ENCODE assay signal across 11 cellular contexts in the genomic region with DNA sequence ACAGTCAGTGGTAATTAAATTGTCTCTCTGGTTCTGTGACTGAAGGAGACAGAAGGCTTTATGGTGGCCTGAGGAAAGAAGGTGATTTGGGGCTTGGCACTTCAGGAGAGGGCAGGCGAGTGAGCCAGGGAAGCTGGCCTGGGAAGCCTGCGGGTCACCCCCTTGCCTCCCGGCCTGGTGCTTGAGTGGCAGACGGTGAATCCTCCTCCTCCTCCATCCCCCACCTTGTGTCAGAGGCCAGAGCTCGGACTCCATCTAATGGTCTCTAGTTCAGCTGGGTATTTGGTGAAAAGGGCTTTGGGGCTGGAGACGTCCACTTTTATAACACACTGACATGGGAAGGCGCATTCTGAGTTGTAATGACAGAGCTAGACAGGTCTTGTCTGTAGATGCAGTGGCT. TPM values are rescaled to one million over a fixed set of nuclear protein-coding genes. Genes with fewer than 3 reads are reported as not detected.
DNase-seq lines count a peak whose midpoint lies in the region; ATAC-seq and TF ChIP-seq lines count a peak whose summit lies in the region.
"Had no signal": no experiment of that assay in that cellular context is flagged by ENCODE, and none has a peak within 500 bp of the region (broad histone marks: within the 10 kb centered on the region; RNA-seq: fewer than 3 reads in every experiment).

No MANE protein-coding gene starts in this region.

- H3K27ac ChIP-seq in GM23338 (ENCODE audit: low read depth), result no peak overlapping the region
- H3K27ac ChIP-seq in SJCRH30, result no peak overlapping the region
- H3K27ac ChIP-seq: foreskin keratinocyte had no signal

- no peaks in the 10 kb centered on the region for H3K27me3 Mint-ChIP-seq in GM23338 (ENCODE audit: insufficient read depth, low read depth, poor library complexity)
- no peaks in the 10 kb centered on the region for H3K27me3 Mint-ChIP-seq in T-helper 17 cell
- H3K27me3 Mint-ChIP-seq in glutamatergic neuron (ENCODE audit: unreplicated experiment), result peaks cover 4% of the 10 kb centered on the region
- H3K27me3 Mint-ChIP-seq in stimulated activated naive B cell treated with anti-CD40 and anti-IgM and Interleukin-4, amounts not matched to agents 10 μg/mL and 1 μg/mL and 100 μg/mL, for 72 hours, result no peaks in the 10 kb centered on the region

- no peaks in the 10 kb centered on the region for H3K9me3 Mint-ChIP-seq in GM23338
- no peaks in the 10 kb centered on the region for H3K9me3 Mint-ChIP-seq in glutamatergic neuron (ENCODE audit: unreplicated experiment)
- H3K9me3 Mint-ChIP-seq in stimulated activated naive B cell treated with anti-CD40 and anti-IgM and Interleukin-4, amounts not matched to agents 10 μg/mL and 1 μg/mL and 100 μg/mL, for 72 hours, result no peaks in the 10 kb centered on the region

- no peaks in the 10 kb centered on the region for H4K20me1 ChIP-seq in GM23338 (replicated peaks; ENCODE audit: insufficient read depth)

- intact Hi-C loops in head of caudate nucleus (cut with DNase I), result no loop called here

- H3K9me3 ChIP-seq in T-helper 17 cell (ENCODE audit: control insufficient read depth, low read length, poor library complexity, severe bottlenecking) (no peaks in the 10 kb centered on the region), SJCRH30 (replicated peaks) (no peaks in the 10 kb centered on the region)
- H3K9me3 ChIP-seq: prostate gland, upper lobe of left lung had no signal

- H3K27me3 ChIP-seq in GM23338 (ENCODE audit: insufficient read depth) (no peaks in the 10 kb centered on the region), SJCRH30 (no peaks in the 10 kb centered on the region)
- H3K27me3 ChIP-seq: foreskin keratinocyte had no signal

- no peaks in the 10 kb centered on the region for H3K36me3 Mint-ChIP-seq in GM23338 (ENCODE audit: low read depth)
- no peaks in the 10 kb centered on the region for H3K36me3 Mint-ChIP-seq in T-helper 17 cell (ENCODE audit: low read depth)
- H3K36me3 Mint-ChIP-seq in glutamatergic neuron (ENCODE audit: unreplicated experiment), result no peaks in the 10 kb centered on the region
- H3K36me3 Mint-ChIP-seq in stimulated activated naive B cell treated with anti-CD40 and anti-IgM and Interleukin-4, amounts not matched to agents 10 μg/mL and 1 μg/mL and 100 μg/mL, for 72 hours, result peaks cover 0 to 9% of the 10 kb centered on the region in 2 donors

- H3K79me2 ChIP-seq in GM23338 (replicated peaks; ENCODE audit: insufficient read depth), result no peaks in the 10 kb centered on the region

- DNase-seq in GM23338 (ENCODE audit: low spot score), result no peak
- DNase-seq in T-helper 17 cell, result no peak
- DNase-seq in glutamatergic neuron, result no peak
- DNase-seq in stimulated activated naive B cell treated with anti-CD40 and anti-IgM and Interleukin-4, amounts not matched to agents 10 μg/mL and 1 μg/mL and 100 μg/mL, for 72 hours, result no peak
- DNase-seq in head of caudate nucleus, result no peak
- no peak for DNase-seq in NCI-H345 (lab: John Stamatoyannopoulos, UW)
- DNase-seq in SJCRH30, result no peak
- DNase-seq: foreskin keratinocyte, NCI-H1417 treated with DMSO at 0.1 percent for 48 hours had no signal

- no peak for TF ChIP-seq CTCF in GM23338 (conservative IDR thresholded peaks at IDR 0.05; ENCODE audit: low read depth in 2 of 2)
- TF ChIP-seq CTCF in glutamatergic neuron (IDR thresholded peaks at IDR 0.05; ENCODE audit: partially characterized antibody, unreplicated experiment), result no peak

- H3K4me3 Mint-ChIP-seq in GM23338, result no peak overlapping the region
- peak overlapping the region; percentile 83 for H3K4me3 Mint-ChIP-seq in T-helper 17 cell
- no peak overlapping the region for H3K4me3 Mint-ChIP-seq in glutamatergic neuron (ENCODE audit: unreplicated experiment)
- peak overlapping the region; percentile 47 to 66 for H3K4me3 Mint-ChIP-seq in stimulated activated naive B cell treated with anti-CD40 and anti-IgM and Interleukin-4, amounts not matched to agents 10 μg/mL and 1 μg/mL and 100 μg/mL, for 72 hours

- no peaks in the 10 kb centered on the region for H3K9me2 ChIP-seq in GM23338 (ENCODE audit: insufficient read depth)

- H3F3A ChIP-seq in GM23338 (replicated peaks; ENCODE audit: low read depth), result no peaks in the 10 kb centered on the region

- no peaks in the 10 kb centered on the region for H3K36me3 ChIP-seq in GM23338 (ENCODE audit: insufficient read depth)
- H3K36me3 ChIP-seq in SJCRH30, result no peaks in the 10 kb centered on the region
- H3K36me3 ChIP-seq: prostate gland, upper lobe of left lung had no signal

- H3K4me2 ChIP-seq in GM23338, result no peak overlapping the region

- H3K4me1 Mint-ChIP-seq in GM23338 (peaks cover 9% of the 10 kb centered on the region; the same call in 2 of the 3 replicates), T-helper 17 cell (peaks cover 24% of the 10 kb centered on the region), glutamatergic neuron (ENCODE audit: low read depth, unreplicated experiment) (peaks cover 2% of the 10 kb centered on the region)
- H3K4me1 Mint-ChIP-seq in stimulated activated naive B cell treated with anti-CD40 and anti-IgM and Interleukin-4, amounts not matched to agents 10 μg/mL and 1 μg/mL and 100 μg/mL, for 72 hours, result peaks cover 27 to 54% of the 10 kb centered on the region in 2 donors

- H2AFZ ChIP-seq in GM23338, result no peak overlapping the region

- H3K4me3 ChIP-seq in GM23338 (no peak overlapping the region), SJCRH30 (no peak overlapping the region)
- H3K4me3 ChIP-seq: prostate gland, upper lobe of left lung had no signal

- no peak overlapping the region for H3K27ac Mint-ChIP-seq in GM23338
- peak overlapping the region; percentile 93 for H3K27ac Mint-ChIP-seq in T-helper 17 cell
- H3K27ac Mint-ChIP-seq in glutamatergic neuron (ENCODE audit: unreplicated experiment), result peak overlapping the region; percentile 57
- H3K27ac Mint-ChIP-seq in stimulated activated naive B cell treated with anti-CD40 and anti-IgM and Interleukin-4, amounts not matched to agents 10 μg/mL and 1 μg/mL and 100 μg/mL, for 72 hours, result peak overlapping the region; percentile 73

- no peaks in the 10 kb centered on the region for H3K4me1 ChIP-seq in GM23338 (ENCODE audit: insufficient read depth)
- no peaks in the 10 kb centered on the region; the same call in 1 of the 2 replicates for H3K4me1 ChIP-seq in SJCRH30
- H3K4me1 ChIP-seq: foreskin keratinocyte, prostate gland had no signal

- peak; percentile 51 for ATAC-seq in GM23338
- no peak for ATAC-seq in T-helper 17 cell
- no peak for ATAC-seq in stimulated activated naive B cell treated with anti-CD40 and anti-IgM and Interleukin-4, amounts not matched to agents 10 μg/mL and 1 μg/mL and 100 μg/mL, for 72 hours (replicated peaks)
- ATAC-seq: foreskin keratinocyte had no signal

TF ChIP-seq in GM23338, 12 proteins besides CTCF, POLR2A, EP300 and RAD21 (continues in another document):
- no peak for TF ChIP-seq ZNF114 (CRISPR knock-in tag; IDR thresholded peaks at IDR 0.05)
- TF ChIP-seq STAT1 (IDR thresholded peaks at IDR 0.05; ENCODE audit: unreplicated experiment), result no peak
- TF ChIP-seq EZH2 (IDR thresholded peaks at IDR 0.05; ENCODE audit: low read depth, unreplicated experiment), result no peak
- no peak for TF ChIP-seq JUNB (IDR thresholded peaks at IDR 0.05; ENCODE audit: unreplicated experiment)
- TF ChIP-seq ZNF331 (CRISPR knock-in tag; IDR thresholded peaks at IDR 0.05; ENCODE audit: low read depth), result no peak
- no peak for TF ChIP-seq POLR2AphosphoS5 (IDR thresholded peaks at IDR 0.05; ENCODE audit: low read depth)
- TF ChIP-seq CREB1 (CRISPR knock-in tag; IDR thresholded peaks at IDR 0.05; ENCODE audit: low read depth), result no peak
- no peak for TF ChIP-seq NANOG (IDR thresholded peaks at IDR 0.05; ENCODE audit: borderline replicate concordance)

RNA-seq across cellular contexts. Expression of a gene that starts 8.7 kb away (rescaled TPM):
- 4.4 and 9.7 TPM in 2 replicates for total RNA-seq in GM23338 (2014; rRNA removed; shearing (Covaris generic))
- polyA plus RNA-seq in GM23338 (2016; fragmentation: Nextera tagmentation; extraction: Ambion mirVana), result 2.4 and 2.5 TPM in 2 replicates
- total RNA-seq in T-helper 17 cell, result 1 to 10 TPM; 2.4 to 3.0 TPM
- 6.7 TPM for total RNA-seq in glutamatergic neuron (ENCODE audit: unreplicated experiment)
- 0.97 and 1.7 TPM in 2 replicates for total RNA-seq in SJCRH30 (2014; rRNA removed; shearing (Covaris generic))

RNA-seq across cellular contexts. Expression of a gene that starts 9.6 kb away (rescaled TPM):
- total RNA-seq in GM23338 (2014; rRNA removed; shearing (Covaris generic)), result 169 and 188 TPM in 2 replicates
- 33.0 and 33.2 TPM in 2 replicates for polyA plus RNA-seq in GM23338 (2016; fragmentation: Nextera tagmentation; extraction: Ambion mirVana)
- total RNA-seq in T-helper 17 cell (10 to 100 TPM; 65.7 to 65.8 TPM), glutamatergic neuron (ENCODE audit: unreplicated experiment) (84.0 TPM)
- total RNA-seq in SJCRH30 (2014; rRNA removed; shearing (Covaris generic)), result 55.6 and 56.9 TPM in 2 replicates

RNA-seq across cellular contexts. Expression of a gene that starts 36.8 kb away (rescaled TPM):
- total RNA-seq in GM23338 (2014; rRNA removed; shearing (Covaris generic)), result 8.6 and 10.3 TPM in 2 replicates
- polyA plus RNA-seq in GM23338 (2016; fragmentation: Nextera tagmentation; extraction: Ambion mirVana), result 1.5 and 2.0 TPM in 2 replicates
- total RNA-seq in T-helper 17 cell (10 to 100 TPM in 1 of 2 donors, 1 to 10 TPM in 1; 8.8 to 11.5 TPM), glutamatergic neuron (ENCODE audit: unreplicated experiment) (16.1 TPM)
- 0.18 TPM in 1 of 2 replicates, not detected in the other for total RNA-seq in SJCRH30 (2014; rRNA removed; shearing (Covaris generic))

RNA-seq across cellular contexts. Expression of a gene that starts 38.5 kb away (rescaled TPM):
- 30.4 and 38.0 TPM in 2 replicates for total RNA-seq in GM23338 (2014; rRNA removed; shearing (Covaris generic))
- 21.6 and 23.0 TPM in 2 replicates for polyA plus RNA-seq in GM23338 (2016; fragmentation: Nextera tagmentation; extraction: Ambion mirVana)
- total RNA-seq in T-helper 17 cell (10 to 100 TPM; 75.3 to 92.5 TPM), glutamatergic neuron (ENCODE audit: unreplicated experiment) (60.3 TPM)
- 91.9 and 95.3 TPM in 2 replicates for total RNA-seq in SJCRH30 (2014; rRNA removed; shearing (Covaris generic))

RNA-seq across cellular contexts. Expression of a gene that starts 46.4 kb away (rescaled TPM):
- 112 and 136 TPM in 2 replicates for total RNA-seq in GM23338 (2014; rRNA removed; shearing (Covaris generic))
- polyA plus RNA-seq in GM23338 (2016; fragmentation: Nextera tagmentation; extraction: Ambion mirVana), result 140 and 145 TPM in 2 replicates
- 10 to 100 TPM; 42.8 to 48.5 TPM for total RNA-seq in T-helper 17 cell
- total RNA-seq in glutamatergic neuron (ENCODE audit: unreplicated experiment), result 129 TPM
- total RNA-seq in SJCRH30 (2014; rRNA removed; shearing (Covaris generic)), result 58.6 and 69.6 TPM in 2 replicates

Comparison
In these comparisons a context has a peak if more than half of its experiments do, and no peak if none do; other contexts are left out.
1. H3K4me3 Mint-ChIP-seq: peak in T-helper 17 cell (single experiment) and stimulated activated naive B cell treated with anti-CD40 and anti-IgM and Interleukin-4, amounts not matched to agents 10 μg/mL and 1 μg/mL and 100 μg/mL, for 72 hours (2 of 2); none in GM23338 (single experiment) and glutamatergic neuron (single experiment).